ENCODE assay signal across 28 cellular contexts in genomic region chr2:149814049-149814448, GRCh38.
"Had no signal": no experiment of that assay in that cellular context is flagged by ENCODE, and none has a peak within 500 bp of the region (broad histone marks: within the 10 kb centered on the region; RNA-seq: fewer than 3 reads in every experiment).

No MANE protein-coding gene starts in this region.

- DNase-seq: activated CD4-positive, alpha-beta memory T cell treated with anti-CD3 and anti-CD28 coated beads for 36 hours; activated CD4-positive, alpha-beta T cell treated with anti-CD3 and anti-CD28 coated beads for 36 hours; activated CD4-positive, alpha-beta T cell treated with anti-CD3 and anti-CD28 coated beads, Interleukin-2, amount 10 ng/mL, durations not matched to agents 24 days and 14 days; activated CD4-positive, CD25-positive, alpha-beta regulatory T cell; activated CD4-positive, CD25-positive, alpha-beta regulatory T cell treated with anti-CD3 and anti-CD28 coated beads, Interleukin-2, amount 50 U/mL, for 72 hours; activated CD8-positive, alpha-beta memory T cell treated with anti-CD3 and anti-CD28 coated beads, Interleukin-2, amount 10 ng/mL, durations not matched to agents 7 days and 5 days; activated CD8-positive, alpha-beta memory T cell treated with anti-CD3 and anti-CD28 coated beads, Interleukin-2, amount 50 U/mL, for 4 hours; activated CD8-positive, alpha-beta T cell treated with anti-CD3 and anti-CD28 coated beads, Interleukin-2, amount 10 ng/mL, durations not matched to agents 7 days and 5 days; activated gamma-delta T cell; activated naive CD4-positive, alpha-beta T cell; activated naive CD4-positive, alpha-beta T cell treated with anti-CD3 and anti-CD28 coated beads, Interleukin-2, amount 10 ng/mL, durations not matched to agents 7 days and 5 days; activated naive CD8-positive, alpha-beta T cell treated with anti-CD3 and anti-CD28 coated beads, Interleukin-2, amount 10 ng/mL, durations not matched to agents 7 days and 5 days; activated T-cell treated with anti-CD3 and anti-CD28 coated beads, Interleukin-2, amount 50 U/mL, for 1 hour; activated T-cell treated with anti-CD3 and anti-CD28 coated beads, Interleukin-2, amount 50 U/mL, for 48 hours; central memory CD4-positive, alpha-beta T cell; cerebellar nuclear complex; colonic mucosa; effector CD8-positive, alpha-beta T cell; foreskin fibroblast; head of caudate nucleus; T-helper 2 cell had no signal

- H3K9me3 Mint-ChIP-seq: activated CD4-positive, alpha-beta T cell treated with anti-CD3 and anti-CD28 coated beads, Interleukin-2, amount 10 ng/mL, durations not matched to agents 24 days and 14 days; activated naive CD8-positive, alpha-beta T cell treated with anti-CD3 and anti-CD28 coated beads, Interleukin-2, amount 10 ng/mL, durations not matched to agents 7 days and 5 days; activated T-helper 1 cell treated with anti-CD3 and anti-CD28 coated beads, Interleukin-12 subunit alpha, Interleukin-12 subunit beta, Interleukin-2, Interleukin-4 antibody, amounts not matched to agents 30 ng/mL and 10 ng/mL and 1 ng/mL, durations not matched to agents 14 hours and 24 hours and 36 hours had no signal

- H3K4me3 ChIP-seq: ascending aorta, breast epithelium, cardiac muscle cell, colonic mucosa had no signal

- H3K27ac ChIP-seq: ascending aorta, breast epithelium, cardiac muscle cell, colonic mucosa, epithelial cell of prostate had no signal

- H3K27ac Mint-ChIP-seq: activated CD4-positive, alpha-beta memory T cell treated with anti-CD3 and anti-CD28 coated beads for 36 hours; activated CD4-positive, alpha-beta T cell treated with anti-CD3 and anti-CD28 coated beads for 36 hours; activated CD4-positive, alpha-beta T cell treated with anti-CD3 and anti-CD28 coated beads, Interleukin-2, amount 10 ng/mL, durations not matched to agents 24 days and 14 days; activated CD8-positive, alpha-beta memory T cell treated with anti-CD3 and anti-CD28 coated beads, Interleukin-2, amount 10 ng/mL, durations not matched to agents 7 days and 5 days; activated CD8-positive, alpha-beta T cell treated with anti-CD3 and anti-CD28 coated beads, Interleukin-2, amount 10 ng/mL, durations not matched to agents 7 days and 5 days; activated naive CD4-positive, alpha-beta T cell treated with anti-CD3 and anti-CD28 coated beads, Interleukin-2, amount 10 ng/mL, durations not matched to agents 7 days and 5 days; activated naive CD4-positive, alpha-beta T cell treated with anti-CD3 and anti-CD28 coated beads, Interleukin-2, amount 50 U/mL, for 72 hours; activated naive CD8-positive, alpha-beta T cell treated with anti-CD3 and anti-CD28 coated beads, Interleukin-2, amount 10 ng/mL, durations not matched to agents 7 days and 5 days; activated T-helper 1 cell treated with anti-CD3 and anti-CD28 coated beads, Interleukin-12 subunit alpha, Interleukin-12 subunit beta, Interleukin-2, Interleukin-4 antibody, amounts not matched to agents 30 ng/mL and 10 ng/mL and 1 ng/mL, durations not matched to agents 14 hours and 24 hours and 36 hours; brain had no signal

- H3K27me3 Mint-ChIP-seq: activated CD4-positive, alpha-beta memory T cell treated with anti-CD3 and anti-CD28 coated beads for 36 hours; activated CD4-positive, alpha-beta T cell treated with anti-CD3 and anti-CD28 coated beads, Interleukin-2, amount 10 ng/mL, durations not matched to agents 24 days and 14 days; activated CD8-positive, alpha-beta memory T cell treated with anti-CD3 and anti-CD28 coated beads, Interleukin-2, amount 10 ng/mL, durations not matched to agents 7 days and 5 days; activated naive CD4-positive, alpha-beta T cell treated with anti-CD3 and anti-CD28 coated beads, Interleukin-2, amount 10 ng/mL, durations not matched to agents 7 days and 5 days; activated naive CD8-positive, alpha-beta T cell treated with anti-CD3 and anti-CD28 coated beads, Interleukin-2, amount 10 ng/mL, durations not matched to agents 7 days and 5 days; brain had no signal

- H3K36me3 Mint-ChIP-seq: activated CD4-positive, alpha-beta memory T cell treated with anti-CD3 and anti-CD28 coated beads for 36 hours; activated CD8-positive, alpha-beta memory T cell treated with anti-CD3 and anti-CD28 coated beads, Interleukin-2, amount 10 ng/mL, durations not matched to agents 7 days and 5 days; activated naive CD4-positive, alpha-beta T cell treated with anti-CD3 and anti-CD28 coated beads, Interleukin-2, amount 10 ng/mL, durations not matched to agents 7 days and 5 days; activated naive CD4-positive, alpha-beta T cell treated with anti-CD3 and anti-CD28 coated beads, Interleukin-2, amount 50 U/mL, for 72 hours; activated naive CD8-positive, alpha-beta T cell treated with anti-CD3 and anti-CD28 coated beads, Interleukin-2, amount 10 ng/mL, durations not matched to agents 7 days and 5 days; brain had no signal

- H3K4me3 Mint-ChIP-seq: activated CD4-positive, alpha-beta memory T cell treated with anti-CD3 and anti-CD28 coated beads for 36 hours; activated CD4-positive, alpha-beta T cell treated with anti-CD3 and anti-CD28 coated beads for 36 hours; activated CD4-positive, alpha-beta T cell treated with anti-CD3 and anti-CD28 coated beads, Interleukin-2, amount 10 ng/mL, durations not matched to agents 24 days and 14 days; activated CD8-positive, alpha-beta memory T cell treated with anti-CD3 and anti-CD28 coated beads, Interleukin-2, amount 10 ng/mL, durations not matched to agents 7 days and 5 days; activated CD8-positive, alpha-beta T cell treated with anti-CD3 and anti-CD28 coated beads, Interleukin-2, amount 10 ng/mL, durations not matched to agents 7 days and 5 days; activated naive CD4-positive, alpha-beta T cell treated with anti-CD3 and anti-CD28 coated beads, Interleukin-2, amount 10 ng/mL, durations not matched to agents 7 days and 5 days; activated naive CD8-positive, alpha-beta T cell treated with anti-CD3 and anti-CD28 coated beads, Interleukin-2, amount 10 ng/mL, durations not matched to agents 7 days and 5 days; activated T-helper 1 cell treated with anti-CD3 and anti-CD28 coated beads, Interleukin-12 subunit alpha, Interleukin-12 subunit beta, Interleukin-2, Interleukin-4 antibody, amounts not matched to agents 30 ng/mL and 10 ng/mL and 1 ng/mL, durations not matched to agents 14 hours and 24 hours and 36 hours; brain had no signal

- H3K9me3 ChIP-seq: ascending aorta, breast epithelium, colonic mucosa had no signal

- H3K4me1 Mint-ChIP-seq: activated CD4-positive, alpha-beta T cell treated with anti-CD3 and anti-CD28 coated beads for 36 hours; activated CD4-positive, alpha-beta T cell treated with anti-CD3 and anti-CD28 coated beads, Interleukin-2, amount 10 ng/mL, durations not matched to agents 24 days and 14 days; activated CD8-positive, alpha-beta memory T cell treated with anti-CD3 and anti-CD28 coated beads, Interleukin-2, amount 10 ng/mL, durations not matched to agents 7 days and 5 days; activated naive CD4-positive, alpha-beta T cell treated with anti-CD3 and anti-CD28 coated beads, Interleukin-2, amount 10 ng/mL, durations not matched to agents 7 days and 5 days; activated naive CD8-positive, alpha-beta T cell treated with anti-CD3 and anti-CD28 coated beads, Interleukin-2, amount 10 ng/mL, durations not matched to agents 7 days and 5 days had no signal

- H3K27me3 ChIP-seq: ascending aorta, breast epithelium, cardiac muscle cell, colonic mucosa had no signal

- H3K36me3 ChIP-seq: ascending aorta, breast epithelium, cardiac muscle cell, colonic mucosa had no signal

- H3K4me1 ChIP-seq: ascending aorta, colonic mucosa had no signal
